1 cellular context compared by ENCODE assay signal in the genomic region with DNA sequence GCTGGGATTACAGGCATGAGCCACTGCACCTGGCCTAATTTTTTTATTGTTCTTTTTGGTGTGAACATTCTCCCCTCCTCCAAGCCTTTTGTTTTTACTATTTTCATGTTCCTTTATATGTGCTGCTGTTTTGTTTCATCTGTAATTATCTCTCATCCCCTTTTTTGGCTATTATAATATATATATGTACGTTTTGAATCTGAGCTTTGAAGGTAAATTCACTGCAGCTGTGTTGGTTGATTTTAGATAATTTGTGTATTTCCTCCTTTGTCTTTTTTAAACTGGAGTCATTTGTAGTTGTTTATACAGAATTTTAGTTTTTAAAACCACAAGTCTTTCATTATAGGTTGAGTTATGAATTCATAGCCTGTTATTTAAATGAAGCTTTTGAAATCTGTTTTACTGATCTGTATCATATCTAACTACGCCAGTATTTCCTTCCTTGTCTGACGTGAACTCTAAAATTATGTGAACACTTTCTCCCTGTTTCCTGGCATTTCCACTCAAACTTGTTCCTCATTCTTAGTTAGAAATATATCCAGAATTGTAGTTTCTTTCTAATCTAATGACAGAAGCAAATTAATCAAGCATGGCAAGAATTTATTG.
TF ChIP-seq lines count a peak whose summit lies in the region.

No MANE protein-coding gene starts in this region.

TF ChIP-seq in GM12878, 131 proteins besides CTCF, POLR2A, EP300 and RAD21:
- no peak for TF ChIP-seq IKZF2 (IDR thresholded peaks at IDR 0.05)
- TF ChIP-seq CREM (IDR thresholded peaks at IDR 0.05; ENCODE audit: low read depth): no peak
- no peak for TF ChIP-seq SREBF2 (IDR thresholded peaks at IDR 0.05; ENCODE audit: low read length)
- TF ChIP-seq, protein P1, sequence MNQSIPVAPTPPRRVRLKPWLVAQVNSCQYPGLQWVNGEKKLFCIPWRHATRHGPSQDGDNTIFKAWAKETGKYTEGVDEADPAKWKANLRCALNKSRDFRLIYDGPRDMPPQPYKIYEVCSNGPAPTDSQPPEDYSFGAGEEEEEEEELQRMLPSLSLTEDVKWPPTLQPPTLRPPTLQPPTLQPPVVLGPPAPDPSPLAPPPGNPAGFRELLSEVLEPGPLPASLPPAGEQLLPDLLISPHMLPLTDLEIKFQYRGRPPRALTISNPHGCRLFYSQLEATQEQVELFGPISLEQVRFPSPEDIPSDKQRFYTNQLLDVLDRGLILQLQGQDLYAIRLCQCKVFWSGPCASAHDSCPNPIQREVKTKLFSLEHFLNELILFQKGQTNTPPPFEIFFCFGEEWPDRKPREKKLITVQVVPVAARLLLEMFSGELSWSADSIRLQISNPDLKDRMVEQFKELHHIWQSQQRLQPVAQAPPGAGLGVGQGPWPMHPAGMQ (IDR thresholded peaks at IDR 0.05; ENCODE audit: borderline replicate concordance): no peak
- TF ChIP-seq HCFC1 (IDR thresholded peaks at IDR 0.05; ENCODE audit: low read length): no peak
- no peak for TF ChIP-seq CEBPB (IDR thresholded peaks at IDR 0.05; ENCODE audit: borderline replicate concordance in 1 of 2, low read depth in 2 of 2, low read length in 2 of 2)
- TF ChIP-seq TCF12 (IDR thresholded peaks at IDR 0.05; ENCODE audit: low read depth, low read length): no peak
- TF ChIP-seq MTA3 (IDR thresholded peaks at IDR 0.05; ENCODE audit: borderline replicate concordance, low read length): no peak
- TF ChIP-seq CBX5 (IDR thresholded peaks at IDR 0.05; ENCODE audit: low read depth): no peak
- TF ChIP-seq BACH1 (IDR thresholded peaks at IDR 0.05; ENCODE audit: borderline replicate concordance): no peak
- TF ChIP-seq, protein P2, sequence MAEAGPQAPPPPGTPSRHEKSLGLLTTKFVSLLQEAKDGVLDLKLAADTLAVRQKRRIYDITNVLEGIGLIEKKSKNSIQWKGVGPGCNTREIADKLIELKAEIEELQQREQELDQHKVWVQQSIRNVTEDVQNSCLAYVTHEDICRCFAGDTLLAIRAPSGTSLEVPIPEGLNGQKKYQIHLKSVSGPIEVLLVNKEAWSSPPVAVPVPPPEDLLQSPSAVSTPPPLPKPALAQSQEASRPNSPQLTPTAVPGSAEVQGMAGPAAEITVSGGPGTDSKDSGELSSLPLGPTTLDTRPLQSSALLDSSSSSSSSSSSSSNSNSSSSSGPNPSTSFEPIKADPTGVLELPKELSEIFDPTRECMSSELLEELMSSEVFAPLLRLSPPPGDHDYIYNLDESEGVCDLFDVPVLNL (IDR thresholded peaks at IDR 0.05; ENCODE audit: low read depth, low read length): no peak
- TF ChIP-seq NFIC (IDR thresholded peaks at IDR 0.05; ENCODE audit: low read depth, low read length): no peak
- TF ChIP-seq EZH2 (IDR thresholded peaks at IDR 0.05; ENCODE audit: borderline replicate concordance, control insufficient read depth, low read depth, low read length): no peak
- TF ChIP-seq CHD4 (IDR thresholded peaks at IDR 0.05): no peak
- TF ChIP-seq, protein P3, sequence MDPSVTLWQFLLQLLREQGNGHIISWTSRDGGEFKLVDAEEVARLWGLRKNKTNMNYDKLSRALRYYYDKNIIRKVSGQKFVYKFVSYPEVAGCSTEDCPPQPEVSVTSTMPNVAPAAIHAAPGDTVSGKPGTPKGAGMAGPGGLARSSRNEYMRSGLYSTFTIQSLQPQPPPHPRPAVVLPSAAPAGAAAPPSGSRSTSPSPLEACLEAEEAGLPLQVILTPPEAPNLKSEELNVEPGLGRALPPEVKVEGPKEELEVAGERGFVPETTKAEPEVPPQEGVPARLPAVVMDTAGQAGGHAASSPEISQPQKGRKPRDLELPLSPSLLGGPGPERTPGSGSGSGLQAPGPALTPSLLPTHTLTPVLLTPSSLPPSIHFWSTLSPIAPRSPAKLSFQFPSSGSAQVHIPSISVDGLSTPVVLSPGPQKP (IDR thresholded peaks at IDR 0.05; ENCODE audit: low read depth, low read length): no peak
- TF ChIP-seq TCF7 (IDR thresholded peaks at IDR 0.05; ENCODE audit: borderline replicate concordance): no peak
- TF ChIP-seq POU2F2 (IDR thresholded peaks at IDR 0.05; ENCODE audit: borderline replicate concordance, low read depth, low read length): no peak
- no peak for TF ChIP-seq SMAD5 (IDR thresholded peaks at IDR 0.05; ENCODE audit: low read depth)
- TF ChIP-seq EGR1 (IDR thresholded peaks at IDR 0.05; ENCODE audit: borderline replicate concordance in 1 of 2, low read depth in 2 of 2, low read length in 2 of 2): no peak
